Comparison of ENCODE assay signal across 14 cellular contexts in genomic region chr6:124887872-124888580, GRCh38.
A peak's percentile ranks its signal among the peaks of the same experiment; 100 is the strongest.
DNase-seq lines count a peak whose midpoint lies in the region; ATAC-seq, FAIRE-seq and TF ChIP-seq lines count a peak whose summit lies in the region.
"Had no signal": no experiment of that assay in that cellular context is flagged by ENCODE, and none has a peak within 500 bp of the region (broad histone marks: within the 10 kb centered on the region; RNA-seq: fewer than 3 reads in every experiment).

No MANE protein-coding gene starts in this region.

- H3K4me3 ChIP-seq in HEK293 (ENCODE audit: low read depth, low read length): no peak overlapping the region
- no peak overlapping the region for H3K4me3 ChIP-seq in osteoblast (ENCODE audit: insufficient read depth, low read length)
- no peak overlapping the region for H3K4me3 ChIP-seq in right atrium auricular region

- no peaks in the 10 kb centered on the region for H3K79me2 ChIP-seq in osteoblast (ENCODE audit: insufficient read depth, low read length)

- H3K4me2 ChIP-seq in osteoblast (ENCODE audit: insufficient read depth, low read length): peak overlapping the region; percentile 73

- CTCF ChIA-PET in HEK293 (lab: Yijun Ruan, JAX): interaction anchor here (0.6 to 2.2 kb wide), 2 partner anchors 78 to 226 kb away, joined by 3 to 9 read pairs; no protein-coding TSS in a partner anchor

- H3K9me3 ChIP-seq in HEK293 (ENCODE audit: control insufficient read depth, insufficient read depth, low read depth, low read length) (no peaks in the 10 kb centered on the region), osteoblast (ENCODE audit: low read depth, low read length) (no peaks in the 10 kb centered on the region), right atrium auricular region (no peaks in the 10 kb centered on the region)

- H3K27ac ChIP-seq in HEK293 (ENCODE audit: extremely low read depth, low read depth, low read length) (no peak overlapping the region), osteoblast (ENCODE audit: low read depth, low read length) (no peak overlapping the region), right atrium auricular region (no peak overlapping the region)

- H3K36me3 ChIP-seq in HEK293 (ENCODE audit: control insufficient read depth in 2 of 2, insufficient read depth in 1 of 2, low read length in 2 of 2): no peaks in the 10 kb centered on the region
- H3K36me3 ChIP-seq in osteoblast (ENCODE audit: insufficient read depth, low read length): no peaks in the 10 kb centered on the region
- no peaks in the 10 kb centered on the region for H3K36me3 ChIP-seq in right atrium auricular region

- H4K20me1 ChIP-seq in osteoblast (ENCODE audit: insufficient read depth, low read length): no peaks in the 10 kb centered on the region

- DNase-seq in RCC 7860 (ENCODE audit: low spot score) (no peak), osteoblast (ENCODE audit: insufficient read length, low spot score, missing footprints) (no peak), right atrium auricular region (ENCODE audit: low spot score) (no peak), NCI-H2171 (lab: John Stamatoyannopoulos, UW) (no peak), superior temporal gyrus (ENCODE audit: extremely low spot score) (no peak)
- DNase-seq: activated CD4-positive, alpha-beta T cell treated with anti-CD3 and anti-CD28 coated beads for 1 hour; activated T-cell treated with anti-CD3 and anti-CD28 coated beads, Interleukin-2, amount 50 U/mL, for 1 hour; GOT3; head of caudate nucleus; NCI-H2107; substantia nigra; T-helper 2 cell had no signal

- H3K27me3 ChIP-seq in osteoblast (ENCODE audit: insufficient read depth, low read length): no peaks in the 10 kb centered on the region
- no peaks in the 10 kb centered on the region for H3K27me3 ChIP-seq in right atrium auricular region

- POLR2A ChIA-PET in HEK293 (lab: Yijun Ruan, JAX): no interaction called here

- H2AFZ ChIP-seq in osteoblast (ENCODE audit: low read length): no peak overlapping the region

- peak; percentile 35 for ATAC-seq in GM18861 (IDR thresholded peaks at IDR 0.05; ENCODE audit: unreplicated experiment)

- 0 out of 2 replicates have a peak, but pooled peaks cover 7% of the 10 kb centered on the region for H3K4me1 ChIP-seq in HEK293 (ENCODE audit: control insufficient read depth, insufficient read depth, low read length)
- peaks cover 4% of the 10 kb centered on the region for H3K4me1 ChIP-seq in osteoblast (ENCODE audit: insufficient read depth, low read length)
- no peaks in the 10 kb centered on the region for H3K4me1 ChIP-seq in right atrium auricular region

- peak; percentile 48 for FAIRE-seq in RCC 7860 (lab: Jason Lieb, UNC)

- TF ChIP-seq CTCF in HEK293 (tag by site-specific recombination; IDR thresholded peaks at IDR 0.05) (no peak), osteoblast (IDR thresholded peaks at IDR 0.05; ENCODE audit: extremely low read depth, low read depth, low read length) (no peak), right atrium auricular region (IDR thresholded peaks at IDR 0.05) (no peak)

TF ChIP-seq in HEK293, 187 proteins besides CTCF, POLR2A, EP300 and RAD21:
- TF ChIP-seq ZNF350 (tag by site-specific recombination; IDR thresholded peaks at IDR 0.05) (peak; percentile 64), ZNF701 (tag by site-specific recombination; IDR thresholded peaks at IDR 0.05) (no peak), ZNF768 (tag by site-specific recombination; IDR thresholded peaks at IDR 0.05) (no peak)
